Comparison of ENCODE assay signal across 18 cellular contexts in genomic region chr6:140854363-140854762, GRCh38.
"Had no signal": no experiment of that assay in that cellular context is flagged by ENCODE, and none has a peak within 500 bp of the region (broad histone marks: within the 10 kb centered on the region; RNA-seq: fewer than 3 reads in every experiment).

No MANE protein-coding gene starts in this region.

- H3K27ac Mint-ChIP-seq: activated CD4-positive, alpha-beta T cell treated with anti-CD3 and anti-CD28 coated beads, Interleukin-2, amount 10 ng/mL, durations not matched to agents 24 days and 14 days; activated naive CD4-positive, alpha-beta T cell treated with anti-CD3 and anti-CD28 coated beads, Interleukin-2, amount 10 ng/mL, durations not matched to agents 7 days and 5 days; activated naive CD8-positive, alpha-beta T cell treated with anti-CD3 and anti-CD28 coated beads, Interleukin-2, amount 50 U/mL, for 24 hours; stimulated activated memory B cell treated with anti-CD40 and anti-IgM and Interleukin-4, amounts not matched to agents 10 μg/mL and 1 μg/mL and 100 μg/mL, for 72 hours had no signal

- H3K4me3 ChIP-seq: lung, ovary, psoas muscle, SK-N-MC had no signal

- H3K9me3 ChIP-seq: ovary, psoas muscle had no signal

- H3K9me3 Mint-ChIP-seq: activated CD4-positive, alpha-beta T cell treated with anti-CD3 and anti-CD28 coated beads, Interleukin-2, amount 10 ng/mL, durations not matched to agents 24 days and 14 days; activated naive CD4-positive, alpha-beta T cell treated with anti-CD3 and anti-CD28 coated beads, Interleukin-2, amount 10 ng/mL, durations not matched to agents 7 days and 5 days; activated naive CD8-positive, alpha-beta T cell treated with anti-CD3 and anti-CD28 coated beads, Interleukin-2, amount 50 U/mL, for 24 hours; activated T-cell treated with anti-CD3 and anti-CD28 coated beads, Interleukin-2, amount 50 U/mL, for 4 hours; neural crest cell; stimulated activated memory B cell treated with anti-CD40 and anti-IgM and Interleukin-4, amounts not matched to agents 10 μg/mL and 1 μg/mL and 100 μg/mL, for 72 hours had no signal

- H3K4me3 Mint-ChIP-seq: activated CD4-positive, alpha-beta T cell treated with anti-CD3 and anti-CD28 coated beads, Interleukin-2, amount 10 ng/mL, durations not matched to agents 24 days and 14 days; activated naive CD4-positive, alpha-beta T cell treated with anti-CD3 and anti-CD28 coated beads, Interleukin-2, amount 10 ng/mL, durations not matched to agents 7 days and 5 days; activated naive CD8-positive, alpha-beta T cell treated with anti-CD3 and anti-CD28 coated beads, Interleukin-2, amount 50 U/mL, for 24 hours; activated T-cell treated with anti-CD3 and anti-CD28 coated beads, Interleukin-2, amount 50 U/mL, for 4 hours; neural crest cell; stimulated activated memory B cell treated with anti-CD40 and anti-IgM and Interleukin-4, amounts not matched to agents 10 μg/mL and 1 μg/mL and 100 μg/mL, for 72 hours had no signal

- H3K27me3 Mint-ChIP-seq: activated CD4-positive, alpha-beta T cell treated with anti-CD3 and anti-CD28 coated beads, Interleukin-2, amount 10 ng/mL, durations not matched to agents 24 days and 14 days; activated naive CD4-positive, alpha-beta T cell treated with anti-CD3 and anti-CD28 coated beads, Interleukin-2, amount 10 ng/mL, durations not matched to agents 7 days and 5 days; stimulated activated memory B cell treated with anti-CD40 and anti-IgM and Interleukin-4, amounts not matched to agents 10 μg/mL and 1 μg/mL and 100 μg/mL, for 72 hours had no signal

- H3K4me1 Mint-ChIP-seq: activated CD4-positive, alpha-beta T cell treated with anti-CD3 and anti-CD28 coated beads, Interleukin-2, amount 10 ng/mL, durations not matched to agents 24 days and 14 days; activated naive CD4-positive, alpha-beta T cell treated with anti-CD3 and anti-CD28 coated beads, Interleukin-2, amount 10 ng/mL, durations not matched to agents 7 days and 5 days; activated naive CD8-positive, alpha-beta T cell treated with anti-CD3 and anti-CD28 coated beads, Interleukin-2, amount 50 U/mL, for 24 hours; stimulated activated memory B cell treated with anti-CD40 and anti-IgM and Interleukin-4, amounts not matched to agents 10 μg/mL and 1 μg/mL and 100 μg/mL, for 72 hours had no signal

- H3K27me3 ChIP-seq: brain microvascular endothelial cell, ovary had no signal

- DNase-seq: activated CD4-positive, alpha-beta T cell treated with anti-CD3 and anti-CD28 coated beads, Interleukin-2, amount 10 ng/mL, durations not matched to agents 24 days and 14 days; activated CD8-positive, alpha-beta memory T cell treated with anti-CD3 and anti-CD28 coated beads, Interleukin-2, amount 50 U/mL, for 4 hours; activated naive CD4-positive, alpha-beta T cell treated with anti-CD3 and anti-CD28 coated beads, Interleukin-2, amount 10 ng/mL, durations not matched to agents 7 days and 5 days; activated naive CD8-positive, alpha-beta T cell treated with anti-CD3 and anti-CD28 coated beads, Interleukin-2, amount 50 U/mL, for 24 hours; activated T-cell treated with anti-CD3 and anti-CD28 coated beads, Interleukin-2, amount 50 U/mL, for 4 hours; aorta; brain microvascular endothelial cell; cortex of kidney; erythroblast; ovary; psoas muscle; right cardiac atrium; stimulated activated CD4-positive, alpha-beta T cell treated with anti-CD3 and anti-CD28 coated beads, Interleukin-4, amount 100 ng/mL, for 24 hours; T1000 had no signal

- H3K36me3 Mint-ChIP-seq: activated naive CD4-positive, alpha-beta T cell treated with anti-CD3 and anti-CD28 coated beads, Interleukin-2, amount 10 ng/mL, durations not matched to agents 7 days and 5 days; stimulated activated memory B cell treated with anti-CD40 and anti-IgM and Interleukin-4, amounts not matched to agents 10 μg/mL and 1 μg/mL and 100 μg/mL, for 72 hours had no signal

- H3K36me3 ChIP-seq: brain microvascular endothelial cell, ovary had no signal

- H3K27ac ChIP-seq: brain microvascular endothelial cell, ovary, psoas muscle, SK-N-MC had no signal
